ENCODE assay signal across 20 cellular contexts in genomic region chr11:73156114-73156513, GRCh38. TPM values are rescaled to one million over a fixed set of nuclear protein-coding genes. Genes with fewer than 3 reads are reported as not detected.
DNase-seq lines count a peak whose midpoint lies in the region; ATAC-seq and TF ChIP-seq lines count a peak whose summit lies in the region.
"Had no signal": no experiment of that assay in that cellular context is flagged by ENCODE, and none has a peak within 500 bp of the region (broad histone marks: within the 10 kb centered on the region; RNA-seq: fewer than 3 reads in every experiment).

No MANE protein-coding gene starts in this region.

- no peaks in the 10 kb centered on the region for H3K36me3 ChIP-seq in osteoblast (ENCODE audit: insufficient read depth, low read length)
- H3K36me3 ChIP-seq: HAP-1, Peyer's patch had no signal

- H3K4me3 ChIP-seq in osteoblast (ENCODE audit: insufficient read depth, low read length): no peak overlapping the region
- H3K4me3 ChIP-seq: HAP-1, lung, Peyer's patch had no signal

- intact Hi-C loops in activated CD4-positive, alpha-beta memory T cell treated with anti-CD3 and anti-CD28 coated beads for 36 hours (cut with micrococcal nuclease): no loop called here
- intact Hi-C loops in activated T-helper 1 cell treated with anti-CD3 and anti-CD28 coated beads, Interleukin-12 subunit alpha, Interleukin-12 subunit beta, Interleukin-2, Interleukin-4 antibody, amounts not matched to agents 30 ng/mL and 10 ng/mL and 1 ng/mL, durations not matched to agents 14 hours and 24 hours and 36 hours (cut with micrococcal nuclease): no loop called here
- intact Hi-C loops in posterior cingulate gyrus (cut with DNase I): no loop called here

- H3K4me1 Mint-ChIP-seq in activated CD4-positive, alpha-beta memory T cell treated with anti-CD3 and anti-CD28 coated beads, Interleukin-2, amount 10 ng/mL, durations not matched to agents 7 days and 5 days: peaks cover 48% of the 10 kb centered on the region
- H3K4me1 Mint-ChIP-seq in activated CD4-positive, alpha-beta memory T cell treated with anti-CD3 and anti-CD28 coated beads for 36 hours (ENCODE audit: low read depth): peaks cover 41% of the 10 kb centered on the region
- peaks cover 54% of the 10 kb centered on the region for H3K4me1 Mint-ChIP-seq in HFFc6 (ENCODE audit: low read depth)
- H3K4me1 Mint-ChIP-seq in activated T-helper 1 cell treated with anti-CD3 and anti-CD28 coated beads, Interleukin-12 subunit alpha, Interleukin-12 subunit beta, Interleukin-2, Interleukin-4 antibody, amounts not matched to agents 30 ng/mL and 10 ng/mL and 1 ng/mL, durations not matched to agents 14 hours and 24 hours and 36 hours (ENCODE audit: low read depth): peaks cover 66% of the 10 kb centered on the region

- H3K79me2 ChIP-seq in osteoblast (ENCODE audit: insufficient read depth, low read length): no peaks in the 10 kb centered on the region

- ATAC-seq in GM21423 (IDR thresholded peaks at IDR 0.05; ENCODE audit: unreplicated experiment) (no peak), GM21390 (IDR thresholded peaks at IDR 0.05; ENCODE audit: unreplicated experiment) (no peak)
- ATAC-seq: stimulated activated naive CD8-positive, alpha-beta T cell treated with anti-CD3 and anti-CD28 coated beads, Interleukin-15, amount 100 ng/mL, for 72 hours had no signal

- no peak for TF ChIP-seq CTCF in HFFc6 (IDR thresholded peaks at IDR 0.05)
- no peak for TF ChIP-seq CTCF in osteoblast (IDR thresholded peaks at IDR 0.05; ENCODE audit: extremely low read depth, low read depth, low read length)

- DNase-seq in activated CD4-positive, alpha-beta memory T cell treated with anti-CD3 and anti-CD28 coated beads, Interleukin-2, amount 10 ng/mL, durations not matched to agents 7 days and 5 days: no peak
- DNase-seq in activated CD4-positive, alpha-beta memory T cell treated with anti-CD3 and anti-CD28 coated beads for 36 hours: no peak
- DNase-seq in HFFc6 (no peak), osteoblast (ENCODE audit: insufficient read length, low spot score, missing footprints) (peak; percentile 34), posterior cingulate gyrus (no peak)
- DNase-seq in activated T-helper 1 cell treated with anti-CD3 and anti-CD28 coated beads, Interleukin-12 subunit alpha, Interleukin-12 subunit beta, Interleukin-2, Interleukin-4 antibody, amounts not matched to agents 30 ng/mL and 10 ng/mL and 1 ng/mL, durations not matched to agents 14 hours and 24 hours and 36 hours (ENCODE audit: low spot score): no peak
- DNase-seq: activated CD4-positive, CD25-positive, alpha-beta regulatory T cell treated with anti-CD3 and anti-CD28 coated beads, Interleukin-2, amount 50 U/mL, for 72 hours; effector memory CD4-positive, alpha-beta T cell; KG1; NCI-H146; NCI-H524; stimulated activated naive CD8-positive, alpha-beta T cell treated with anti-CD3 and anti-CD28 coated beads, Interleukin-15, amount 100 ng/mL, for 72 hours had no signal

- no peak overlapping the region for H3K27ac ChIP-seq in osteoblast (ENCODE audit: low read depth, low read length)

- no peak overlapping the region for H2AFZ ChIP-seq in osteoblast (ENCODE audit: low read length)

- peaks cover 37% of the 10 kb centered on the region for H3K4me1 ChIP-seq in osteoblast (ENCODE audit: insufficient read depth, low read length)
- H3K4me1 ChIP-seq: HAP-1 had no signal

- H3K27me3 ChIP-seq in osteoblast (ENCODE audit: insufficient read depth, low read length): no peaks in the 10 kb centered on the region
- H3K27me3 ChIP-seq: Peyer's patch had no signal

- no peak overlapping the region for H3K4me3 Mint-ChIP-seq in activated CD4-positive, alpha-beta memory T cell treated with anti-CD3 and anti-CD28 coated beads, Interleukin-2, amount 10 ng/mL, durations not matched to agents 7 days and 5 days
- H3K4me3 Mint-ChIP-seq in activated CD4-positive, alpha-beta memory T cell treated with anti-CD3 and anti-CD28 coated beads for 36 hours: no peak overlapping the region
- peak overlapping the region; percentile 33 for H3K4me3 Mint-ChIP-seq in HFFc6
- H3K4me3 Mint-ChIP-seq in activated T-helper 1 cell treated with anti-CD3 and anti-CD28 coated beads, Interleukin-12 subunit alpha, Interleukin-12 subunit beta, Interleukin-2, Interleukin-4 antibody, amounts not matched to agents 30 ng/mL and 10 ng/mL and 1 ng/mL, durations not matched to agents 14 hours and 24 hours and 36 hours: no peak overlapping the region
- H3K4me3 Mint-ChIP-seq: brain; stimulated activated naive CD8-positive, alpha-beta T cell treated with anti-CD3 and anti-CD28 coated beads, Interleukin-15, amount 100 ng/mL, for 72 hours had no signal

- CTCF ChIA-PET in activated CD4-positive, alpha-beta memory T cell treated with anti-CD3 and anti-CD28 coated beads, Interleukin-2, amount 10 ng/mL, durations not matched to agents 7 days and 5 days (lab: Charles Lee): interaction anchor here (0.6 to 6.2 kb wide), 5 partner anchors 13 to 340 kb away, joined by 3 to 58 read pairs (median 6); partner anchors contain the start of gene FCHSD2
- CTCF ChIA-PET in activated CD4-positive, alpha-beta memory T cell treated with anti-CD3 and anti-CD28 coated beads for 36 hours (lab: Charles Lee): interaction anchor here (0.6 to 2.8 kb wide), 2 partner anchors 14 to 271 kb away, joined by 3 to 10 read pairs; partner anchors contain the start of gene FCHSD2

- H3K9me3 ChIP-seq in osteoblast (ENCODE audit: low read depth, low read length): no peaks in the 10 kb centered on the region
- H3K9me3 ChIP-seq: Caco-2, HAP-1, Peyer's patch had no signal

- peaks cover 2% of the 10 kb centered on the region for H3K27me3 Mint-ChIP-seq in activated CD4-positive, alpha-beta memory T cell treated with anti-CD3 and anti-CD28 coated beads, Interleukin-2, amount 10 ng/mL, durations not matched to agents 7 days and 5 days
- H3K27me3 Mint-ChIP-seq in activated CD4-positive, alpha-beta memory T cell treated with anti-CD3 and anti-CD28 coated beads for 36 hours: no peaks in the 10 kb centered on the region
- H3K27me3 Mint-ChIP-seq in HFFc6 (ENCODE audit: insufficient read depth): peaks cover 1% of the 10 kb centered on the region; the same call in 1 of the 2 replicates
- H3K27me3 Mint-ChIP-seq in activated T-helper 1 cell treated with anti-CD3 and anti-CD28 coated beads, Interleukin-12 subunit alpha, Interleukin-12 subunit beta, Interleukin-2, Interleukin-4 antibody, amounts not matched to agents 30 ng/mL and 10 ng/mL and 1 ng/mL, durations not matched to agents 14 hours and 24 hours and 36 hours (ENCODE audit: insufficient read depth): no peaks in the 10 kb centered on the region
- H3K27me3 Mint-ChIP-seq: stimulated activated naive CD8-positive, alpha-beta T cell treated with anti-CD3 and anti-CD28 coated beads, Interleukin-15, amount 100 ng/mL, for 72 hours had no signal

- no peak overlapping the region for H3K4me2 ChIP-seq in osteoblast (ENCODE audit: insufficient read depth, low read length)

- H4K20me1 ChIP-seq in osteoblast (ENCODE audit: insufficient read depth, low read length): no peaks in the 10 kb centered on the region

- peak overlapping the region; percentile 18 for H3K27ac Mint-ChIP-seq in activated CD4-positive, alpha-beta memory T cell treated with anti-CD3 and anti-CD28 coated beads, Interleukin-2, amount 10 ng/mL, durations not matched to agents 7 days and 5 days
- no peak overlapping the region for H3K27ac Mint-ChIP-seq in activated CD4-positive, alpha-beta memory T cell treated with anti-CD3 and anti-CD28 coated beads for 36 hours
- H3K27ac Mint-ChIP-seq in HFFc6: peak overlapping the region; percentile 98
- peak overlapping the region; percentile 73 for H3K27ac Mint-ChIP-seq in activated T-helper 1 cell treated with anti-CD3 and anti-CD28 coated beads, Interleukin-12 subunit alpha, Interleukin-12 subunit beta, Interleukin-2, Interleukin-4 antibody, amounts not matched to agents 30 ng/mL and 10 ng/mL and 1 ng/mL, durations not matched to agents 14 hours and 24 hours and 36 hours
- H3K27ac Mint-ChIP-seq: activated T-helper 2 cell treated with anti-CD3 and anti-CD28 coated beads, Interferon-gamma antibody, Interleukin-2, Interleukin-4, amounts not matched to agents 10 μg/mL and 5 μg/mL and 100 μg/mL, durations not matched to agents 14 hours and 24 hours and 36 hours; stimulated activated naive CD8-positive, alpha-beta T cell treated with anti-CD3 and anti-CD28 coated beads, Interleukin-15, amount 100 ng/mL, for 72 hours had no signal

- H3K9me3 Mint-ChIP-seq in activated CD4-positive, alpha-beta memory T cell treated with anti-CD3 and anti-CD28 coated beads, Interleukin-2, amount 10 ng/mL, durations not matched to agents 7 days and 5 days: no peaks in the 10 kb centered on the region
- no peaks in the 10 kb centered on the region for H3K9me3 Mint-ChIP-seq in activated CD4-positive, alpha-beta memory T cell treated with anti-CD3 and anti-CD28 coated beads for 36 hours
- no peaks in the 10 kb centered on the region for H3K9me3 Mint-ChIP-seq in HFFc6
- H3K9me3 Mint-ChIP-seq in activated T-helper 1 cell treated with anti-CD3 and anti-CD28 coated beads, Interleukin-12 subunit alpha, Interleukin-12 subunit beta, Interleukin-2, Interleukin-4 antibody, amounts not matched to agents 30 ng/mL and 10 ng/mL and 1 ng/mL, durations not matched to agents 14 hours and 24 hours and 36 hours: no peaks in the 10 kb centered on the region
- H3K9me3 Mint-ChIP-seq: activated T-helper 2 cell treated with anti-CD3 and anti-CD28 coated beads, Interferon-gamma antibody, Interleukin-2, Interleukin-4, amounts not matched to agents 10 μg/mL and 5 μg/mL and 100 μg/mL, durations not matched to agents 14 hours and 24 hours and 36 hours; stimulated activated naive CD8-positive, alpha-beta T cell treated with anti-CD3 and anti-CD28 coated beads, Interleukin-15, amount 100 ng/mL, for 72 hours had no signal

- POLR2A ChIA-PET in activated CD4-positive, alpha-beta memory T cell treated with anti-CD3 and anti-CD28 coated beads, Interleukin-2, amount 10 ng/mL, durations not matched to agents 7 days and 5 days (lab: Charles Lee): interaction anchor here (3.1 kb wide), 1 partner anchor 14 kb away, joined by 15 read pairs; the partner anchor contains the start of gene FCHSD2
- POLR2A ChIA-PET in activated CD4-positive, alpha-beta memory T cell treated with anti-CD3 and anti-CD28 coated beads for 36 hours (lab: Charles Lee): interaction anchor here (0.6 to 0.9 kb wide), 2 partner anchors 14 to 1292 kb away, joined by 3 read pairs; partner anchors contain the start of gene FCHSD2

- H3K36me3 Mint-ChIP-seq in activated CD4-positive, alpha-beta memory T cell treated with anti-CD3 and anti-CD28 coated beads, Interleukin-2, amount 10 ng/mL, durations not matched to agents 7 days and 5 days (ENCODE audit: low read depth): peaks cover 2% of the 10 kb centered on the region
- no peaks in the 10 kb centered on the region for H3K36me3 Mint-ChIP-seq in activated CD4-positive, alpha-beta memory T cell treated with anti-CD3 and anti-CD28 coated beads for 36 hours
- H3K36me3 Mint-ChIP-seq in HFFc6 (ENCODE audit: low read depth): 0 out of 2 replicates have a peak, but pooled peaks cover 1% of the 10 kb centered on the region
- no peaks in the 10 kb centered on the region for H3K36me3 Mint-ChIP-seq in activated T-helper 1 cell treated with anti-CD3 and anti-CD28 coated beads, Interleukin-12 subunit alpha, Interleukin-12 subunit beta, Interleukin-2, Interleukin-4 antibody, amounts not matched to agents 30 ng/mL and 10 ng/mL and 1 ng/mL, durations not matched to agents 14 hours and 24 hours and 36 hours (ENCODE audit: low read depth)
- H3K36me3 Mint-ChIP-seq: brain had no signal

RNA-seq across cellular contexts. Expression of gene FCHSD2, which starts 14.0 kb away (rescaled TPM):
- 10 to 100 TPM; 40.8 to 41.7 TPM for total RNA-seq in activated CD4-positive, alpha-beta memory T cell treated with anti-CD3 and anti-CD28 coated beads, Interleukin-2, amount 10 ng/mL, durations not matched to agents 7 days and 5 days
- total RNA-seq in activated CD4-positive, alpha-beta memory T cell treated with anti-CD3 and anti-CD28 coated beads for 36 hours: 10 to 100 TPM; 21.9 to 24.1 TPM
- total RNA-seq in HFFc6 (2021; fragmentation: NEBNext Ultra II Directional; extraction: Animal tissue kit (Norgen Biotek cat#: 25700)): 10 to 100 TPM; 58.9 to 68.2 (median 65.0) TPM
- 23.4 and 27.7 TPM in 2 replicates for total RNA-seq in activated T-helper 1 cell treated with anti-CD3 and anti-CD28 coated beads, Interleukin-12 subunit alpha, Interleukin-12 subunit beta, Interleukin-2, Interleukin-4 antibody, amounts not matched to agents 30 ng/mL and 10 ng/mL and 1 ng/mL, durations not matched to agents 14 hours and 24 hours and 36 hours
- 34.0 and 38.0 TPM in 2 replicates for total RNA-seq in osteoblast
